Comparison of ENCODE assay signal across 15 cellular contexts in genomic region chr6:52333840-52334200, GRCh38. TPM values are rescaled to one million over a fixed set of nuclear protein-coding genes. Genes with fewer than 3 reads are reported as not detected.
DNase-seq lines count a peak whose midpoint lies in the region; ATAC-seq and TF ChIP-seq lines count a peak whose summit lies in the region.
"Had no signal": no experiment of that assay in that cellular context is flagged by ENCODE, and none has a peak within 500 bp of the region (broad histone marks: within the 10 kb centered on the region; RNA-seq: fewer than 3 reads in every experiment).

No MANE protein-coding gene starts in this region.

- no peak overlapping the region for H3K4me2 ChIP-seq in SK-N-SH

- 48% methylated on average over 1 of the region's 1 CpG for WGBS in SK-N-SH (ENCODE audit: low lambda C conversion rate)

- peak; percentile 85 for ATAC-seq in CD4-positive, alpha-beta T cell (ENCODE audit: poor library complexity)
- peak; percentile 67 for ATAC-seq in GM21619 (IDR thresholded peaks at IDR 0.05; ENCODE audit: unreplicated experiment)
- peak; percentile 49 to 54 for ATAC-seq in lower lobe of right lung
- ATAC-seq in GM18861 (IDR thresholded peaks at IDR 0.05; ENCODE audit: unreplicated experiment): no peak
- ATAC-seq: gastrocnemius medialis, left ventricle myocardium superior had no signal

- H4K20me1 ChIP-seq in SK-N-SH (ENCODE audit: insufficient read depth): no peaks in the 10 kb centered on the region

- CTCF ChIA-PET in CD4-positive, alpha-beta T cell (lab: Charles Lee): interaction anchor here (0.7 to 2.0 kb wide), 3 partner anchors 56 to 66 kb away, joined by 3 to 10 read pairs (median 3); no protein-coding TSS in a partner anchor
- CTCF ChIA-PET in RWPE1 (lab: Yijun Ruan, JAX) (no interaction called here), SK-N-SH (lab: Yijun Ruan, JAX) (no interaction called here)

- peaks cover 79% of the 10 kb centered on the region for H3K4me1 Mint-ChIP-seq in CD4-positive, alpha-beta T cell (ENCODE audit: low read depth)
- H3K4me1 Mint-ChIP-seq in T-helper 2 cell treated with Interferon-gamma antibody and Interleukin-4, amounts not matched to agents 5 μg/mL and 100 μg/mL, for 36 hours (ENCODE audit: low read depth): peaks cover 38% of the 10 kb centered on the region

- H3K79me2 ChIP-seq in SK-N-SH (ENCODE audit: insufficient read depth): no peaks in the 10 kb centered on the region

- POLR2A ChIA-PET in CD4-positive, alpha-beta T cell (lab: Charles Lee): interaction anchor here (0.8 to 2.6 kb wide), 9 partner anchors 22 to 61 kb away, joined by 3 to 13 read pairs (median 4); partner anchors contain the start of genes MCM3 and PAQR8
- POLR2A ChIA-PET in RWPE1 (lab: Yijun Ruan, JAX; ENCODE audit: low non-redundant PET) (no interaction called here), SK-N-SH (lab: Yijun Ruan, JAX) (no interaction called here)

- no peaks in the 10 kb centered on the region for H3K27me3 ChIP-seq in CD4-positive, alpha-beta T cell (ENCODE audit: control insufficient read depth, insufficient read depth, low read length)
- no peaks in the 10 kb centered on the region for H3K27me3 ChIP-seq in lower lobe of right lung (ENCODE audit: low read depth)
- H3K27me3 ChIP-seq in SK-N-SH (ENCODE audit: insufficient read depth): no peaks in the 10 kb centered on the region
- H3K27me3 ChIP-seq: gastrocnemius medialis, thyroid gland had no signal

- H3K9me3 Mint-ChIP-seq in CD4-positive, alpha-beta T cell: no peaks in the 10 kb centered on the region
- H3K9me3 Mint-ChIP-seq in T-helper 2 cell treated with Interferon-gamma antibody and Interleukin-4, amounts not matched to agents 5 μg/mL and 100 μg/mL, for 36 hours: no peaks in the 10 kb centered on the region

- peak overlapping the region; percentile 65 for H3K27ac ChIP-seq in CD4-positive, alpha-beta T cell (ENCODE audit: low read depth, low read length)
- peak overlapping the region; percentile 53 for H3K27ac ChIP-seq in lower lobe of right lung
- H3K27ac ChIP-seq in RWPE1: no peak overlapping the region
- no peak overlapping the region for H3K27ac ChIP-seq in SK-N-SH (ENCODE audit: low read depth in 2 of 2, low read length in 1 of 2)
- H3K27ac ChIP-seq: C4-2B, gastrocnemius medialis, thyroid gland had no signal

- H3K9ac ChIP-seq in SK-N-SH: no peak overlapping the region

- H3K27me3 Mint-ChIP-seq in CD4-positive, alpha-beta T cell: no peaks in the 10 kb centered on the region
- peaks cover 4% of the 10 kb centered on the region for H3K27me3 Mint-ChIP-seq in T-helper 2 cell treated with Interferon-gamma antibody and Interleukin-4, amounts not matched to agents 5 μg/mL and 100 μg/mL, for 36 hours (ENCODE audit: low read depth)

- H3K4me1 ChIP-seq in lower lobe of right lung: peaks cover 16% of the 10 kb centered on the region
- H3K4me1 ChIP-seq in SK-N-SH (ENCODE audit: control insufficient read depth in 1 of 2, insufficient read depth in 2 of 2, low read depth in 1 of 2, low read length in 1 of 2): no peaks in the 10 kb centered on the region; a peak in 1 of 4 replicates
- H3K4me1 ChIP-seq: gastrocnemius medialis, thyroid gland had no signal

- peak in 1 of 10 experiments; percentile 1 for DNase-seq in CD4-positive, alpha-beta T cell
- DNase-seq in T-helper 2 cell treated with Interferon-gamma antibody and Interleukin-4, amounts not matched to agents 5 μg/mL and 100 μg/mL, for 36 hours (ENCODE audit: low spot score): no peak
- DNase-seq in lower lobe of right lung (no peak), COR-L47 (lab: John Stamatoyannopoulos, UW) (no peak), RWPE1 (ENCODE audit: low spot score) (no peak), SK-N-SH (no peak)
- DNase-seq: activated effector memory CD4-positive, alpha-beta T cell treated with anti-CD3 and anti-CD28 coated beads, Interleukin-2, amount 50 U/mL, for 16 hours; cortex of kidney; gastrocnemius medialis; left ventricle myocardium superior; NCI-H1436; thyroid gland had no signal

- no peaks in the 10 kb centered on the region for H3K9me3 ChIP-seq in CD4-positive, alpha-beta T cell (ENCODE audit: control insufficient read depth, low read length)
- H3K9me3 ChIP-seq in lower lobe of right lung (no peaks in the 10 kb centered on the region), SK-N-SH (no peaks in the 10 kb centered on the region)
- H3K9me3 ChIP-seq: gastrocnemius medialis, thyroid gland had no signal

- H3K36me3 ChIP-seq in lower lobe of right lung (no peaks in the 10 kb centered on the region), SK-N-SH (replicated peaks in 1 of 2; ENCODE audit: control insufficient read depth in 1 of 2, insufficient read depth in 2 of 2, low read length in 1 of 2) (no peaks in the 10 kb centered on the region)
- H3K36me3 ChIP-seq: gastrocnemius medialis, thyroid gland had no signal

- no peak for TF ChIP-seq RAD21 in SK-N-SH (IDR thresholded peaks at IDR 0.05; ENCODE audit: low read length)

- intact Hi-C loops in CD4-positive, alpha-beta T cell (cut with DNase I, micrococcal nuclease): no loop called here
- intact Hi-C loops in lower lobe of right lung (cut with DNase I): no loop called here

- H3K4me3 Mint-ChIP-seq in CD4-positive, alpha-beta T cell: peak overlapping the region; percentile 70
- peak overlapping the region; percentile 28 for H3K4me3 Mint-ChIP-seq in T-helper 2 cell treated with Interferon-gamma antibody and Interleukin-4, amounts not matched to agents 5 μg/mL and 100 μg/mL, for 36 hours

- no peak overlapping the region for H3K4me3 ChIP-seq in lower lobe of right lung
- H3K4me3 ChIP-seq in SK-N-SH (ENCODE audit: low read depth in 2 of 2, low read length in 1 of 2): no peak overlapping the region
- H3K4me3 ChIP-seq: gastrocnemius medialis, thyroid gland had no signal

- no peak for TF ChIP-seq EP300 in SK-N-SH (IDR thresholded peaks at IDR 0.05; ENCODE audit: borderline replicate concordance in 1 of 2, low read depth in 1 of 2, low read length in 1 of 2)

- TF ChIP-seq CTCF in CD4-positive, alpha-beta T cell (IDR thresholded peaks at IDR 0.05): no peak
- TF ChIP-seq CTCF in lower lobe of right lung (IDR thresholded peaks at IDR 0.05): no peak
- no peak for TF ChIP-seq CTCF in RWPE1 (conservative IDR thresholded peaks at IDR 0.05; ENCODE audit: low read depth)
- no peak for TF ChIP-seq CTCF in SK-N-SH (IDR thresholded peaks at IDR 0.05)

- H3F3A ChIP-seq in SK-N-SH (replicated peaks; ENCODE audit: insufficient read depth): no peaks in the 10 kb centered on the region

- H3K9me2 ChIP-seq in SK-N-SH: no peaks in the 10 kb centered on the region

- peak overlapping the region; percentile 87 for H3K27ac Mint-ChIP-seq in CD4-positive, alpha-beta T cell
- H3K27ac Mint-ChIP-seq in T-helper 2 cell treated with Interferon-gamma antibody and Interleukin-4, amounts not matched to agents 5 μg/mL and 100 μg/mL, for 36 hours: peak overlapping the region; percentile 72

- no peak overlapping the region for H2AFZ ChIP-seq in SK-N-SH (ENCODE audit: low read depth)

- H3K36me3 Mint-ChIP-seq in CD4-positive, alpha-beta T cell (ENCODE audit: low read depth): no peaks in the 10 kb centered on the region
- no peaks in the 10 kb centered on the region for H3K36me3 Mint-ChIP-seq in T-helper 2 cell treated with Interferon-gamma antibody and Interleukin-4, amounts not matched to agents 5 μg/mL and 100 μg/mL, for 36 hours (ENCODE audit: low read depth)

TF ChIP-seq in SK-N-SH, 30 proteins besides CTCF, POLR2A, EP300 and RAD21:
- no peak for TF ChIP-seq PBX3 (IDR thresholded peaks at IDR 0.05)
- TF ChIP-seq TCF12 (IDR thresholded peaks at IDR 0.05): no peak
- TF ChIP-seq RXRA (IDR thresholded peaks at IDR 0.05; ENCODE audit: borderline replicate concordance, low read depth): no peak
- no peak for TF ChIP-seq MAX (IDR thresholded peaks at IDR 0.05; ENCODE audit: low read depth)
- TF ChIP-seq, protein P1, sequence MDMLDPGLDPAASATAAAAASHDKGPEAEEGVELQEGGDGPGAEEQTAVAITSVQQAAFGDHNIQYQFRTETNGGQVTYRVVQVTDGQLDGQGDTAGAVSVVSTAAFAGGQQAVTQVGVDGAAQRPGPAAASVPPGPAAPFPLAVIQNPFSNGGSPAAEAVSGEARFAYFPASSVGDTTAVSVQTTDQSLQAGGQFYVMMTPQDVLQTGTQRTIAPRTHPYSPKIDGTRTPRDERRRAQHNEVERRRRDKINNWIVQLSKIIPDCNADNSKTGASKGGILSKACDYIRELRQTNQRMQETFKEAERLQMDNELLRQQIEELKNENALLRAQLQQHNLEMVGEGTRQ (IDR thresholded peaks at IDR 0.05; ENCODE audit: borderline replicate concordance, low read depth, low read length): no peak
- TF ChIP-seq SIN3A (IDR thresholded peaks at IDR 0.05; ENCODE audit: borderline replicate concordance, low read depth, low read length): no peak
- no peak for TF ChIP-seq MEF2A (IDR thresholded peaks at IDR 0.05; ENCODE audit: borderline replicate concordance, low read depth)
- TF ChIP-seq NFIC (IDR thresholded peaks at IDR 0.05; ENCODE audit: borderline replicate concordance): no peak
- TF ChIP-seq GABPA (IDR thresholded peaks at IDR 0.05; ENCODE audit: low read depth): no peak
- no peak for TF ChIP-seq SMC3 (IDR thresholded peaks at IDR 0.05; ENCODE audit: low read depth, low read length)

RNA-seq across cellular contexts. Expression of gene PAQR8, which starts 28.1 kb away (rescaled TPM):
- total RNA-seq in CD4-positive, alpha-beta T cell: 1 to 10 TPM; 1.8 to 1.9 TPM
- 6.8 TPM for total RNA-seq in lower lobe of right lung
- 2.3 and 2.4 TPM in 2 replicates for polyA plus RNA-seq in SK-N-SH (2012; rRNA removed)
- polyA plus RNA-seq in SK-N-SH (2012; cell fraction: cytosol; rRNA removed): 2.2 and 3.1 TPM in 2 replicates
- 0.55 and 0.86 TPM in 2 replicates for polyA plus RNA-seq in SK-N-SH (2012; cell fraction: nucleus; rRNA removed)

RNA-seq across cellular contexts. Expression of gene MCM3, which starts 49.3 kb away (rescaled TPM):
- 10 to 100 TPM in 1 of 2 experiments, 1 to 10 TPM in 1; 9.3 to 10.1 TPM for total RNA-seq in CD4-positive, alpha-beta T cell
- total RNA-seq in lower lobe of right lung: 25.6 TPM
- 62.4 and 71.4 TPM in 2 replicates for polyA plus RNA-seq in SK-N-SH (2012; rRNA removed)
- polyA plus RNA-seq in SK-N-SH (2012; cell fraction: cytosol; rRNA removed): 57.2 and 65.0 TPM in 2 replicates
- polyA plus RNA-seq in SK-N-SH (2012; cell fraction: nucleus; rRNA removed): 65.2 and 85.5 TPM in 2 replicates

Comparison
In these comparisons a context has a peak if more than half of its experiments do, and no peak if none do; other contexts are left out.
1. H3K27ac ChIP-seq: peak in CD4-positive, alpha-beta T cell (single experiment) and lower lobe of right lung (single experiment); none in RWPE1 (single experiment) and SK-N-SH (0 of 2).